In the genomic region with DNA sequence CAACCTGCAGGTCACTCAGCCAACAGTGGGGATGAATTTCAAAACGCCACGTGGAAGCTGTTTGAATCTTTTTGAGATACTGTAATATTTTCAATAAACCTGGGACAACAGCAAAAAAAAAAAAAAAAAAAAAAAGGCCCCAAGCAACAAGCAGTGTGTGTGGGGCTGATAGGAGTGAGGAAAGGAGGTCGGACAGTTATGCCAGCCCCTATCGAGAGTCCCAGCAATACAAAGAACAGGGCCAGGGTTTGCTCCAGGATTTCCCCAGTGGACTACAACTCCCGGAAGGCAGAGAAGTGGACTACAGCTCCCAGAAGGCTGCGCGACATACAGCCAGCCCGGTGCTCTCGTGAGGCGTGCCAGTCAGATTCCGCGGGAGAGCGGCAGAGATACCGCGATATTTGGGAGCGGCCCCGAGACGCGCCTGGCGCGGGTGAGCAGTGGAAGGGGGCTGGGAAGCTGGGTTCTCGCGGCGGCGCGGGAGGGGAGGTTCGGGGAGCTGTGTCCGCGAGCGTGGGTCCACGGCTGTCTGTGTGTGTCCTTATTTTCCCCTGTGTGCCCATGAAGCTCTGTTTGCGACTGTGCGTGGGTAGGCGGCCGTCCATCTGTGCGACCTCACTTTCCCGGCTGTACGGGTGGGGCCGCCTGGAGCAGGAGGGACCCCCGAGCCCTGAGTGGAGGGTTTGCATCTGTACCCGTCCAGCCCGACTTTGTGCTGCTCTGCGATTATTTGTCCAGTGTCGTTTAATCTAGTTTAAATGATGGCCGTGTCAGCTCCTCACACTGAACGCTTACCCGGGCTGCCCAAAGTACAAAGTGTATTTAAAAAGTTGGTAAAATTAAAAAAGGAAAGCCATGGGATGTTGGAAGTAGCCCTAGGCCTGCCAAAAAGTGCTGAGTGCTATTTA, we compare ENCODE assay signal across 8 cellular contexts. TPM values are rescaled to one million over a fixed set of nuclear protein-coding genes. Genes with fewer than 3 reads are reported as not detected.
DNase-seq lines count a peak whose midpoint lies in the region; ATAC-seq and TF ChIP-seq lines count a peak whose summit lies in the region.

A gene with protein sequence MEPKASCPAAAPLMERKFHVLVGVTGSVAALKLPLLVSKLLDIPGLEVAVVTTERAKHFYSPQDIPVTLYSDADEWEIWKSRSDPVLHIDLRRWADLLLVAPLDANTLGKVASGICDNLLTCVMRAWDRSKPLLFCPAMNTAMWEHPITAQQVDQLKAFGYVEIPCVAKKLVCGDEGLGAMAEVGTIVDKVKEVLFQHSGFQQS (plus strand): TSS at position 397 of the 908 bp plus-strand sequence. CDS start 4,729 bp downstream, outside the sequence.

- peak within 1 kb of the TSS; percentile 91 for H3K9ac ChIP-seq in fibroblast of lung (ENCODE audit: insufficient read depth, low read length)

- H3K27me3 ChIP-seq in RWPE2 (ENCODE audit: insufficient read depth, poor library complexity, severe bottlenecking) (no peaks in the 10 kb centered on the region), fibroblast of lung (ENCODE audit: control insufficient read depth, insufficient read depth, low read length) (no peaks in the 10 kb centered on the region)

- peak; percentile 99 for ATAC-seq in RWPE2 (ENCODE audit: low read depth)
- peak; percentile 100 for ATAC-seq in naive thymus-derived CD8-positive, alpha-beta T cell

- no peaks in the 10 kb centered on the region for H3K36me3 ChIP-seq in RWPE2 (ENCODE audit: low read depth)
- H3K36me3 ChIP-seq in fibroblast of lung (ENCODE audit: control insufficient read depth, insufficient read depth, low read length) = no peaks in the 10 kb centered on the region

- H3K9me3 Mint-ChIP-seq in activated T-helper 2 cell treated with anti-CD3 and anti-CD28 coated beads, Interferon-gamma antibody, Interleukin-2, Interleukin-4, amounts not matched to agents 10 μg/mL and 5 μg/mL and 100 μg/mL, durations not matched to agents 14 hours and 24 hours and 36 hours = no peaks in the 10 kb centered on the region
- H3K9me3 Mint-ChIP-seq in naive thymus-derived CD8-positive, alpha-beta T cell = no peaks in the 10 kb centered on the region

- POLR2A ChIA-PET in naive thymus-derived CD8-positive, alpha-beta T cell (lab: Charles Lee) = interaction anchor here (0.6 to 4.3 kb wide), 12 partner anchors 8 to 617 kb away, joined by 3 to 30 read pairs (median 4); a partner anchor contains a TSS

- H3K4me3 Mint-ChIP-seq in activated T-helper 2 cell treated with anti-CD3 and anti-CD28 coated beads, Interferon-gamma antibody, Interleukin-2, Interleukin-4, amounts not matched to agents 10 μg/mL and 5 μg/mL and 100 μg/mL, durations not matched to agents 14 hours and 24 hours and 36 hours (ENCODE audit: low read depth) = peak within 1 kb of the TSS; percentile 96
- H3K4me3 Mint-ChIP-seq in naive thymus-derived CD8-positive, alpha-beta T cell = peak within 1 kb of the TSS; percentile 88 to 99 (median 98)

- DNase-seq in Daoy (ENCODE audit: low read depth) = peak; percentile 96
- DNase-seq in H4 (ENCODE audit: low spot score) = peak; percentile 93
- DNase-seq in LoVo (ENCODE audit: low spot score) = peak; percentile 97
- peak; percentile 99 for DNase-seq in RWPE2 (ENCODE audit: low spot score)
- peak; percentile 94 for DNase-seq in activated T-helper 2 cell treated with anti-CD3 and anti-CD28 coated beads, Interferon-gamma antibody, Interleukin-2, Interleukin-4, amounts not matched to agents 10 μg/mL and 5 μg/mL and 100 μg/mL, durations not matched to agents 14 hours and 24 hours and 36 hours (ENCODE audit: low spot score)
- DNase-seq in fibroblast of lung (ENCODE audit: low read depth in 2 of 2) = peak; percentile 87 to 94
- peak; percentile 83 to 96 (median 90) for DNase-seq in naive thymus-derived CD8-positive, alpha-beta T cell
- DNase-seq in stimulated activated naive CD4-positive, alpha-beta T cell (lab: John Stamatoyannopoulos, UW) = peak; percentile 84 to 91 (median 88)

- no peaks in the 10 kb centered on the region for H4K20me1 ChIP-seq in fibroblast of lung (ENCODE audit: control insufficient read depth, extremely low read depth, insufficient read depth, low read length)

- H3K4me2 ChIP-seq in fibroblast of lung (ENCODE audit: extremely low read depth, insufficient read depth, low read length) = peak within 1 kb of the TSS; percentile 92

- H3K79me2 ChIP-seq in fibroblast of lung (ENCODE audit: control insufficient read depth, insufficient read depth, low read length) = peaks cover 8% of the 10 kb centered on the region

- H3K27me3 Mint-ChIP-seq in activated T-helper 2 cell treated with anti-CD3 and anti-CD28 coated beads, Interferon-gamma antibody, Interleukin-2, Interleukin-4, amounts not matched to agents 10 μg/mL and 5 μg/mL and 100 μg/mL, durations not matched to agents 14 hours and 24 hours and 36 hours (ENCODE audit: low read depth) = no peaks in the 10 kb centered on the region
- H3K27me3 Mint-ChIP-seq in naive thymus-derived CD8-positive, alpha-beta T cell = no peaks in the 10 kb centered on the region

- H2AFZ ChIP-seq in fibroblast of lung (ENCODE audit: low read length) = peak within 1 kb of the TSS; percentile 96

- peaks cover 10% of the 10 kb centered on the region for H3K4me1 Mint-ChIP-seq in activated T-helper 2 cell treated with anti-CD3 and anti-CD28 coated beads, Interferon-gamma antibody, Interleukin-2, Interleukin-4, amounts not matched to agents 10 μg/mL and 5 μg/mL and 100 μg/mL, durations not matched to agents 14 hours and 24 hours and 36 hours (ENCODE audit: low read depth)
- H3K4me1 Mint-ChIP-seq in naive thymus-derived CD8-positive, alpha-beta T cell = peaks cover 10 to 27% (median 21%) of the 10 kb centered on the region in 4 donors

- H3K9me3 ChIP-seq in RWPE2 (ENCODE audit: severe bottlenecking) (no peaks in the 10 kb centered on the region), fibroblast of lung (ENCODE audit: control insufficient read depth, insufficient read depth, low read depth, low read length) (no peaks in the 10 kb centered on the region)

- H3K27ac ChIP-seq in RWPE2 (ENCODE audit: poor library complexity, severe bottlenecking) (peak within 1 kb of the TSS; percentile 49), fibroblast of lung (ENCODE audit: insufficient read depth, low read length) (peak within 1 kb of the TSS; percentile 89)

- H3K4me3 ChIP-seq in RWPE2 (ENCODE audit: severe bottlenecking) (peak within 1 kb of the TSS; percentile 90), fibroblast of lung (replicated peaks in 1 of 4; ENCODE audit: control extremely low read depth in 1 of 4, insufficient read depth in 1 of 4, low read depth in 3 of 4, low read length in 4 of 4) (peak within 1 kb of the TSS; percentile 80 to 94 (median 90))

- H3K4me1 ChIP-seq in RWPE2 (ENCODE audit: insufficient read depth, poor library complexity, severe bottlenecking) (peaks cover 8% of the 10 kb centered on the region), fibroblast of lung (ENCODE audit: control insufficient read depth, extremely low read depth, insufficient read depth, low read length) (no peaks in the 10 kb centered on the region)

- peak within 1 kb of the TSS; percentile 94 for H3K27ac Mint-ChIP-seq in activated T-helper 2 cell treated with anti-CD3 and anti-CD28 coated beads, Interferon-gamma antibody, Interleukin-2, Interleukin-4, amounts not matched to agents 10 μg/mL and 5 μg/mL and 100 μg/mL, durations not matched to agents 14 hours and 24 hours and 36 hours
- H3K27ac Mint-ChIP-seq in naive thymus-derived CD8-positive, alpha-beta T cell = peak within 1 kb of the TSS; percentile 90 to 97 (median 96)

- peaks cover 7% of the 10 kb centered on the region for H3K36me3 Mint-ChIP-seq in activated T-helper 2 cell treated with anti-CD3 and anti-CD28 coated beads, Interferon-gamma antibody, Interleukin-2, Interleukin-4, amounts not matched to agents 10 μg/mL and 5 μg/mL and 100 μg/mL, durations not matched to agents 14 hours and 24 hours and 36 hours (ENCODE audit: low read depth)
- no peaks in the 10 kb centered on the region for H3K36me3 Mint-ChIP-seq in naive thymus-derived CD8-positive, alpha-beta T cell

- intact Hi-C loops in activated T-helper 2 cell treated with anti-CD3 and anti-CD28 coated beads, Interferon-gamma antibody, Interleukin-2, Interleukin-4, amounts not matched to agents 10 μg/mL and 5 μg/mL and 100 μg/mL, durations not matched to agents 14 hours and 24 hours and 36 hours (cut with micrococcal nuclease) = loop anchor here (1.0 to 10.0 kb wide), 3 partner anchors 44 to 431 kb away; a partner anchor contains a TSS

- TF ChIP-seq CTCF in RWPE2 (IDR thresholded peaks at IDR 0.05; ENCODE audit: poor library complexity, severe bottlenecking) = no peak
- no peak for TF ChIP-seq CTCF in fibroblast of lung (conservative IDR thresholded peaks at IDR 0.05 in 1 of 2, IDR thresholded peaks at IDR 0.05 in 1 of 2; ENCODE audit: low read depth in 1 of 2, low read length in 2 of 2)

RNA-seq across cellular contexts. Expression of the gene that starts here (rescaled TPM):
- 30.6 and 32.1 TPM in 2 replicates for total RNA-seq in Daoy (2014; rRNA removed; shearing (Covaris generic))
- 5.4 and 11.6 TPM in 2 replicates for total RNA-seq in H4 (2014; rRNA removed; shearing (Covaris generic))
- total RNA-seq in activated T-helper 2 cell treated with anti-CD3 and anti-CD28 coated beads, Interferon-gamma antibody, Interleukin-2, Interleukin-4, amounts not matched to agents 10 μg/mL and 5 μg/mL and 100 μg/mL, durations not matched to agents 14 hours and 24 hours and 36 hours = 28.4 and 31.0 TPM in 2 replicates
- 6.3 and 6.4 TPM in 2 replicates for total RNA-seq in fibroblast of lung
- polyA plus RNA-seq in fibroblast of lung = 8.0 and 13.5 TPM in 2 replicates
- 6.6 and 13.9 TPM in 2 replicates for polyA plus RNA-seq in fibroblast of lung (2012)
- 10.4 and 16.2 TPM in 2 replicates for polyA minus RNA-seq in fibroblast of lung (ENCODE audit: low replicate concordance)
- 10 to 100 TPM; 13.4 to 15.7 TPM for total RNA-seq in naive thymus-derived CD8-positive, alpha-beta T cell
- 10 to 100 TPM; 12.0 to 16.7 (median 13.0) TPM for polyA plus RNA-seq in naive thymus-derived CD8-positive, alpha-beta T cell

Comparison
In these comparisons a context has a peak if more than half of its experiments do, and no peak if none do; other contexts are left out.
1. Peak in every context shown above with its lines: DNase-seq, ATAC-seq, H3K4me3 ChIP-seq and H3K27ac ChIP-seq.